In the genomic region with DNA sequence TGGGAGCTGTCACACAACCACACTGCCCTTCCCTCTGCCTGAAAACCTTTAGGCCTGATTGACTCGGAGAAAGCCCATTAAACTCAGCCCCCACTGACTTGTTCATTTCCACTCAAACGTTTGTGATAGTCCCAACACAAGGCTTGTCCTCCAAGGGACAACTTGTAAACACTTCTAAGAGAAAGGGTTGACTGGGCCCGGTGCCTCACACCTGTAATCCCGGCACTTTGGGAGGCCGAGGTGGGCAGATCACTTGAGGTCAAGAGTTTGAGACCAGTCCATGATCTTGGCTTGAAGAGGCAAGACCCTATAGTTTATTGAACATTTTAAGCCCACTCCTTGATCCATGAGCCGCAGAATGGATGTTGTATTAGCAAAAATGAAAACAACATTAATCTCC, we compare ENCODE assay signal across 19 cellular contexts.
"Had no signal": no experiment of that assay in that cellular context is flagged by ENCODE, and none has a peak within 500 bp of the region (broad histone marks: within the 10 kb centered on the region; RNA-seq: fewer than 3 reads in every experiment).

No MANE protein-coding gene starts in this region.

- H3K36me3 ChIP-seq: left lung, lower lobe of right lung, ovary, right atrium auricular region, right lobe of liver, suprapubic skin, thoracic aorta, tibial artery, upper lobe of right lung had no signal

- H3K4me2 ChIP-seq: smooth muscle cell had no signal

- ATAC-seq: left cardiac atrium; left lung; lower lobe of right lung; naive thymus-derived CD8-positive, alpha-beta T cell; right lobe of liver; upper lobe of right lung had no signal

- FAIRE-seq: urothelium cell line had no signal

- H3K4me3 ChIP-seq: left lung, lower lobe of right lung, ovary, right atrium auricular region, right lobe of liver, smooth muscle cell, suprapubic skin, thoracic aorta, tibial artery, upper lobe of right lung had no signal

- H3K9me3 ChIP-seq: left lung, lower lobe of right lung, right lobe of liver, suprapubic skin, thoracic aorta, tibial artery, upper lobe of right lung had no signal

- H3K27ac ChIP-seq: left lung, lower lobe of right lung, ovary, right atrium auricular region, right lobe of liver, suprapubic skin, thoracic aorta, tibial artery, upper lobe of right lung had no signal

- DNase-seq: hippocampal formation; kidney glomerular epithelial cell; left cardiac atrium; left lung; lower lobe of right lung; mammary epithelial cell; mesenchymal stem cell; naive thymus-derived CD8-positive, alpha-beta T cell; nucleus accumbens; ovary; right lobe of liver; stimulated activated naive CD4-positive, alpha-beta T cell; tibial artery; upper lobe of right lung had no signal

- H3K27me3 ChIP-seq: ovary, right atrium auricular region, right lobe of liver had no signal

- H3K4me1 ChIP-seq: left lung, lower lobe of right lung, right atrium auricular region, suprapubic skin, tibial artery, upper lobe of right lung had no signal
